28 cellular contexts compared by ENCODE assay signal in the genomic region with DNA sequence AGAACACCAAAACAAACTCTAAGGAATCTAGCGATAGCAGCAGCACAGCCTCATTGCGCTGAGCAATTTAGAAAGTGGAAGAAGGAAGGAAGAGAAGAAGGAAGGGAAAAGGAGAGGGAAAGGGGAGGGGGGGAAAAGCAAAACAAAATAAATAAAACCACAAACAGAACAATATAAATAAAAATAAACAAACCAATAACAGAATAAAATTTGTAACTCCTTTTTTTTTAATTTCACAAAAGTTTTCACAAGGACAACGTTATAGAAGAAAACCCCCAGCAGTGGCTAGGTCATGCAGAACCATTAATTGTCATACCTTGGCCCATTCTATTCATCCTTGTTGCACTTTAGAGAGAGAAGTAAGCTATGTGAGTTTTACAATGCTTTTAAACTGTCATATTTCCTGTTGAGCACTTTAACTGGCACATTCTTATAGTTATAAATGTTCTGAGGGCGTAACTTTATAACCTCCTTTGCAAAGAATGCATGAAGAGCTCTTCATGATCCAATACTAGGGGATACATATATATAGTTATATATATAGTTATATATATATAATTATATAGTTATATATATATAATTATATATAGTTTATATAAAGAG.
"Had no signal": no experiment of that assay in that cellular context is flagged by ENCODE, and none has a peak within 500 bp of the region (broad histone marks: within the 10 kb centered on the region; RNA-seq: fewer than 3 reads in every experiment).

No MANE protein-coding gene starts in this region.

- H3K4me3 ChIP-seq: SJCRH30 had no signal

- H3K9me3 ChIP-seq: SJCRH30, SK-N-SH had no signal

- H3K4me1 ChIP-seq: SJCRH30 had no signal

- H3K9ac ChIP-seq: SK-N-SH had no signal

- H3K4me3 Mint-ChIP-seq: activated CD4-positive, alpha-beta T cell treated with anti-CD3 and anti-CD28 coated beads, Interleukin-2, amount 10 ng/mL, durations not matched to agents 24 days and 14 days; activated CD8-positive, alpha-beta memory T cell treated with anti-CD3 and anti-CD28 coated beads, Interleukin-2, amount 10 ng/mL, durations not matched to agents 7 days and 5 days; activated naive CD4-positive, alpha-beta T cell treated with anti-CD3 and anti-CD28 coated beads for 36 hours; activated naive CD8-positive, alpha-beta T cell; activated T-cell treated with anti-CD3 and anti-CD28 coated beads, Interleukin-2, amount 50 U/mL, for 24 hours; activated T-helper 1 cell treated with anti-CD3 and anti-CD28 coated beads, Interleukin-12 subunit alpha, Interleukin-12 subunit beta, Interleukin-2, Interleukin-4 antibody, amounts not matched to agents 30 ng/mL and 10 ng/mL and 1 ng/mL, durations not matched to agents 14 hours and 24 hours and 36 hours; brain; central memory CD8-positive, alpha-beta T cell had no signal

- H3K27me3 Mint-ChIP-seq: activated CD4-positive, alpha-beta T cell treated with anti-CD3 and anti-CD28 coated beads, Interleukin-2, amount 10 ng/mL, durations not matched to agents 24 days and 14 days; activated CD8-positive, alpha-beta memory T cell treated with anti-CD3 and anti-CD28 coated beads, Interleukin-2, amount 10 ng/mL, durations not matched to agents 7 days and 5 days; activated T-cell treated with anti-CD3 and anti-CD28 coated beads, Interleukin-2, amount 50 U/mL, for 24 hours; central memory CD8-positive, alpha-beta T cell had no signal

- H3K27ac ChIP-seq: RWPE1, SJCRH30 had no signal

- H3K27me3 ChIP-seq: SJCRH30 had no signal

- H3K36me3 ChIP-seq: SJCRH30 had no signal

- H3K27ac Mint-ChIP-seq: activated CD4-positive, alpha-beta T cell treated with anti-CD3 and anti-CD28 coated beads, Interleukin-2, amount 10 ng/mL, durations not matched to agents 24 days and 14 days; activated CD8-positive, alpha-beta memory T cell treated with anti-CD3 and anti-CD28 coated beads, Interleukin-2, amount 10 ng/mL, durations not matched to agents 7 days and 5 days; activated naive CD4-positive, alpha-beta T cell treated with anti-CD3 and anti-CD28 coated beads for 36 hours; activated naive CD8-positive, alpha-beta T cell; activated T-cell treated with anti-CD3 and anti-CD28 coated beads, Interleukin-2, amount 50 U/mL, for 24 hours; activated T-helper 1 cell treated with anti-CD3 and anti-CD28 coated beads, Interleukin-12 subunit alpha, Interleukin-12 subunit beta, Interleukin-2, Interleukin-4 antibody, amounts not matched to agents 30 ng/mL and 10 ng/mL and 1 ng/mL, durations not matched to agents 14 hours and 24 hours and 36 hours had no signal

- H3K9me3 Mint-ChIP-seq: activated CD4-positive, alpha-beta T cell treated with anti-CD3 and anti-CD28 coated beads, Interleukin-2, amount 10 ng/mL, durations not matched to agents 24 days and 14 days; activated naive CD4-positive, alpha-beta T cell treated with anti-CD3 and anti-CD28 coated beads for 36 hours; activated T-cell treated with anti-CD3 and anti-CD28 coated beads, Interleukin-2, amount 50 U/mL, for 24 hours; activated T-helper 1 cell treated with anti-CD3 and anti-CD28 coated beads, Interleukin-12 subunit alpha, Interleukin-12 subunit beta, Interleukin-2, Interleukin-4 antibody, amounts not matched to agents 30 ng/mL and 10 ng/mL and 1 ng/mL, durations not matched to agents 14 hours and 24 hours and 36 hours; brain had no signal

- H3K4me1 Mint-ChIP-seq: activated CD4-positive, alpha-beta T cell treated with anti-CD3 and anti-CD28 coated beads, Interleukin-2, amount 10 ng/mL, durations not matched to agents 24 days and 14 days; activated CD8-positive, alpha-beta memory T cell treated with anti-CD3 and anti-CD28 coated beads, Interleukin-2, amount 10 ng/mL, durations not matched to agents 7 days and 5 days; central memory CD8-positive, alpha-beta T cell had no signal

- DNase-seq: activated CD4-positive, alpha-beta T cell treated with anti-CD3 and anti-CD28 coated beads for 1 hour; activated CD4-positive, alpha-beta T cell treated with anti-CD3 and anti-CD28 coated beads, Interleukin-2, amount 10 ng/mL, durations not matched to agents 24 days and 14 days; activated CD4-positive, alpha-beta T cell treated with anti-CD3 and anti-CD28 coated beads, Interleukin-2, amount 50 U/mL, for 48 hours; activated CD8-positive, alpha-beta memory T cell treated with anti-CD3 and anti-CD28 coated beads, Interleukin-2, amount 10 ng/mL, durations not matched to agents 7 days and 5 days; activated effector memory CD4-positive, alpha-beta T cell treated with anti-CD3 and anti-CD28 coated beads, Interleukin-2, amount 50 U/mL, for 16 hours; activated naive CD4-positive, alpha-beta T cell treated with anti-CD3 and anti-CD28 coated beads for 36 hours; activated T-cell treated with anti-CD3 and anti-CD28 coated beads, Interleukin-2, amount 50 U/mL, for 24 hours; amygdala; IMR-90; KG1; MV-4-11; NCI-H1092 treated with DMSO at 0.1 percent for 48 hours; NCI-H1417 treated with DMSO at 0.1 percent for 48 hours; NCI-H1694; NCI-H2029 treated with DMSO at 0.1 percent for 48 hours; NCI-H446; NCI-H524; Right ventricle myocardium superior; SJCRH30; SK-N-SH; T-helper 1 cell had no signal

- FAIRE-seq: astrocyte had no signal

- H3K36me3 Mint-ChIP-seq: activated CD8-positive, alpha-beta memory T cell treated with anti-CD3 and anti-CD28 coated beads, Interleukin-2, amount 10 ng/mL, durations not matched to agents 7 days and 5 days; activated naive CD8-positive, alpha-beta T cell had no signal

- ATAC-seq: activated CD8-positive, alpha-beta memory T cell treated with anti-CD3 and anti-CD28 coated beads, Interleukin-2, amount 10 ng/mL, durations not matched to agents 7 days and 5 days; Panc1 had no signal
